Comparison of ENCODE assay signal across 7 cellular contexts in the genomic region with DNA sequence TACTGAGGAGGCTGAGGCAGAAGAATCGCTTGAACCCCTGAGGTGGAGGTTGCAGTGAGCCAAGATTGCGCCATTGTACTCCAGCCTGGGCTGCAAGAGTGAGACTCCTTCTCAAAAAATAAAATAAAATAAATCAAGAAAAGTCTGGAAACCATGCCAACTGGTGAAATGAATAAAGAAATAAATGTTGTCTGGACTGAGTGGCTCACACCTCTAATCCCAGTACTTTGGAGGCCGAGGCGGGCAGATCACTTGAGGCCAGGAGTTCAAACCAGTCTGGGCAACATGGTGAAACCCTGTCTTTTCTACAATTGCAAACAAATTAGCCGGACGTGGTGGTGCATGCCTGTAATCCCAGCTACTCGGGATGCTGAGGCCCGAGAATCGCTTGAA. TPM values are rescaled to one million over a fixed set of nuclear protein-coding genes. Genes with fewer than 3 reads are reported as not detected.
DNase-seq lines count a peak whose midpoint lies in the region; ATAC-seq and TF ChIP-seq lines count a peak whose summit lies in the region.

No MANE protein-coding gene starts in this region.

- peak in 1 of 2 donors; percentile 29 for DNase-seq in heart right ventricle
- peak; percentile 49 for DNase-seq in retina
- DNase-seq in SIG-M5 (lab: John Stamatoyannopoulos, UW) = no peak

- POLR2A ChIA-PET in HEK293 (lab: Yijun Ruan, JAX) = interaction anchor here (1.2 kb wide), 1 partner anchor 55 kb away, joined by 7 read pairs; no protein-coding TSS in a partner anchor

- CTCF ChIA-PET in HEK293 (lab: Yijun Ruan, JAX) = interaction anchor here (0.6 to 1.2 kb wide), 5 partner anchors 24 to 564 kb away, joined by 3 to 5 read pairs (median 4); no protein-coding TSS in a partner anchor

- H3K4me3 ChIP-seq in HEK293 (ENCODE audit: low read depth, low read length) (no peak overlapping the region; the same call in 1 of the 2 replicates), WI38 (ENCODE audit: low read depth, low read length) (peak overlapping the region; percentile 59), heart right ventricle (peak overlapping the region; percentile 39 to 89 (median 68))

- no peaks in the 10 kb centered on the region for H3K27me3 ChIP-seq in heart right ventricle

- WGBS in heart right ventricle, 2 donors = 85 to 89% methylated on average over 9 of the region's 9 CpGs

- intact Hi-C loops in heart right ventricle (cut with DNase I) = loop anchor here in 1 of 10 donors (10.0 kb wide), 1 partner anchor 275 kb away; no protein-coding TSS in a partner anchor

- no peaks in the 10 kb centered on the region for H3K9me3 ChIP-seq in HEK293 (ENCODE audit: control insufficient read depth, insufficient read depth, low read depth, low read length)
- H3K9me3 ChIP-seq in heart right ventricle = no peaks in the 10 kb centered on the region

- H3K36me3 ChIP-seq in HEK293 (ENCODE audit: control insufficient read depth in 2 of 2, insufficient read depth in 1 of 2, low read length in 2 of 2) = no peaks in the 10 kb centered on the region; a peak in 1 of 3 replicates
- peaks cover 0 to 6% (median 0%) of the 10 kb centered on the region in 9 donors for H3K36me3 ChIP-seq in heart right ventricle

- H3K27ac ChIP-seq in HEK293 (ENCODE audit: extremely low read depth, low read depth, low read length) = no peak overlapping the region
- peak overlapping the region; percentile 73 to 97 (median 93) for H3K27ac ChIP-seq in heart right ventricle

- H3K4me1 ChIP-seq in HEK293 (ENCODE audit: control insufficient read depth, insufficient read depth, low read length) (no peaks in the 10 kb centered on the region), heart right ventricle (peaks cover 0 to 23% (median 5%) of the 10 kb centered on the region in 9 donors)

- ATAC-seq in heart right ventricle (peak in 7 of 8 donors; percentile 4 to 50 (median 22)), GM21619 (IDR thresholded peaks at IDR 0.05; ENCODE audit: unreplicated experiment) (no peak), GM21367 (IDR thresholded peaks at IDR 0.05; ENCODE audit: unreplicated experiment) (no peak)

- no peak for TF ChIP-seq CTCF in HEK293 (tag by site-specific recombination; IDR thresholded peaks at IDR 0.05)
- no peak for TF ChIP-seq CTCF in WI38 (IDR thresholded peaks at IDR 0.05; ENCODE audit: low read depth, low read length)
- TF ChIP-seq CTCF in heart right ventricle (IDR thresholded peaks at IDR 0.05) = no peak

TF ChIP-seq in HEK293, 187 proteins besides CTCF, POLR2A, EP300 and RAD21:
- no peak for TF ChIP-seq ZNF596 (tag by site-specific recombination; IDR thresholded peaks at IDR 0.05)
- no peak for TF ChIP-seq ZSCAN30 (tag by site-specific recombination; IDR thresholded peaks at IDR 0.05)
- TF ChIP-seq, protein P1, sequence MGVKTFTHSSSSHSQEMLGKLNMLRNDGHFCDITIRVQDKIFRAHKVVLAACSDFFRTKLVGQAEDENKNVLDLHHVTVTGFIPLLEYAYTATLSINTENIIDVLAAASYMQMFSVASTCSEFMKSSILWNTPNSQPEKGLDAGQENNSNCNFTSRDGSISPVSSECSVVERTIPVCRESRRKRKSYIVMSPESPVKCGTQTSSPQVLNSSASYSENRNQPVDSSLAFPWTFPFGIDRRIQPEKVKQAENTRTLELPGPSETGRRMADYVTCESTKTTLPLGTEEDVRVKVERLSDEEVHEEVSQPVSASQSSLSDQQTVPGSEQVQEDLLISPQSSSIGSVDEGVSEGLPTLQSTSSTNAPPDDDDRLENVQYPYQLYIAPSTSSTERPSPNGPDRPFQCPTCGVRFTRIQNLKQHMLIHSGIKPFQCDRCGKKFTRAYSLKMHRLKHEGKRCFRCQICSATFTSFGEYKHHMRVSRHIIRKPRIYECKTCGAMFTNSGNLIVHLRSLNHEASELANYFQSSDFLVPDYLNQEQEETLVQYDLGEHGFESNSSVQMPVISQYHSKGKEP (tag by site-specific recombination; IDR thresholded peaks at IDR 0.05) = no peak
- TF ChIP-seq, protein P2, sequence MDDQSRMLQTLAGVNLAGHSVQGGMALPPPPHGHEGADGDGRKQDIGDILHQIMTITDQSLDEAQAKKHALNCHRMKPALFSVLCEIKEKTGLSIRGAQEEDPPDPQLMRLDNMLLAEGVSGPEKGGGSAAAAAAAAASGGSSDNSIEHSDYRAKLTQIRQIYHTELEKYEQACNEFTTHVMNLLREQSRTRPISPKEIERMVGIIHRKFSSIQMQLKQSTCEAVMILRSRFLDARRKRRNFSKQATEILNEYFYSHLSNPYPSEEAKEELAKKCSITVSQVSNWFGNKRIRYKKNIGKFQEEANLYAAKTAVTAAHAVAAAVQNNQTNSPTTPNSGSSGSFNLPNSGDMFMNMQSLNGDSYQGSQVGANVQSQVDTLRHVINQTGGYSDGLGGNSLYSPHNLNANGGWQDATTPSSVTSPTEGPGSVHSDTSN (CRISPR knock-in tag; IDR thresholded peaks at IDR 0.05) = no peak
- TF ChIP-seq KLF9 (tag by site-specific recombination; IDR thresholded peaks at IDR 0.05; ENCODE audit: low read depth) = 0 out of 2 replicates have a peak, but pooled peaks have one; percentile 23
- TF ChIP-seq ZNF571 (tag by site-specific recombination; IDR thresholded peaks at IDR 0.05) = no peak
- peak; percentile 84; the same call in 1 of the 2 replicates for TF ChIP-seq ZNF335 (tag by site-specific recombination; conservative IDR thresholded peaks at IDR 0.05)
- no peak for TF ChIP-seq ZFP41 (tag by site-specific recombination; IDR thresholded peaks at IDR 0.05; ENCODE audit: borderline replicate concordance)
- TF ChIP-seq, protein P3, sequence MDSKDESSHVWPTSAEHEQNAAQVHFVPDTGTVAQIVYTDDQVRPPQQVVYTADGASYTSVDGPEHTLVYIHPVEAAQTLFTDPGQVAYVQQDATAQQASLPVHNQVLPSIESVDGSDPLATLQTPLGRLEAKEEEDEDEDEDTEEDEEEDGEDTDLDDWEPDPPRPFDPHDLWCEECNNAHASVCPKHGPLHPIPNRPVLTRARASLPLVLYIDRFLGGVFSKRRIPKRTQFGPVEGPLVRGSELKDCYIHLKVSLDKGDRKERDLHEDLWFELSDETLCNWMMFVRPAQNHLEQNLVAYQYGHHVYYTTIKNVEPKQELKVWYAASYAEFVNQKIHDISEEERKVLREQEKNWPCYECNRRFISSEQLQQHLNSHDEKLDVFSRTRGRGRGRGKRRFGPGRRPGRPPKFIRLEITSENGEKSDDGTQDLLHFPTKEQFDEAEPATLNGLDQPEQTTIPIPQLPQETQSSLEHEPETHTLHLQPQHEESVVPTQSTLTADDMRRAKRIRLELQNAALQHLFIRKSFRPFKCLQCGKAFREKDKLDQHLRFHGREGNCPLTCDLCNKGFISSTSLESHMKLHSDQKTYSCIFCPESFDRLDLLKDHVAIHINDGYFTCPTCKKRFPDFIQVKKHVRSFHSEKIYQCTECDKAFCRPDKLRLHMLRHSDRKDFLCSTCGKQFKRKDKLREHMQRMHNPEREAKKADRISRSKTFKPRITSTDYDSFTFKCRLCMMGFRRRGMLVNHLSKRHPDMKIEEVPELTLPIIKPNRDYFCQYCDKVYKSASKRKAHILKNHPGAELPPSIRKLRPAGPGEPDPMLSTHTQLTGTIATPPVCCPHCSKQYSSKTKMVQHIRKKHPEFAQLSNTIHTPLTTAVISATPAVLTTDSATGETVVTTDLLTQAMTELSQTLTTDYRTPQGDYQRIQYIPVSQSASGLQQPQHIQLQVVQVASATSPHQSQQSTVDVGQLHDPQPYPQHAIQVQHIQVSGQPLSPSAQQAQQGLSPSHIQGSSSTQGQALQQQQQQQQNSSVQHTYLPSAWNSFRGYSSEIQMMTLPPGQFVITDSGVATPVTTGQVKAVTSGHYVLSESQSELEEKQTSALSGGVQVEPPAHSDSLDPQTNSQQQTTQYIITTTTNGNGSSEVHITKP (tag by site-specific recombination; IDR thresholded peaks at IDR 0.05) = peak; percentile 76

RNA-seq across cellular contexts. Expression of a gene that starts 0.7 kb away (rescaled TPM):
- 1 to 10 TPM; 1.2 to 5.9 (median 3.8) TPM for total RNA-seq in heart right ventricle
- 1 to 10 TPM; 1.0 to 3.4 TPM for polyA plus RNA-seq in heart right ventricle

Comparison
In these comparisons a context has a peak if more than half of its experiments do, and no peak if none do; other contexts are left out.
1. ATAC-seq: peak in heart right ventricle (7 of 8); none in GM21619 (single experiment) and GM21367 (single experiment).